18 cellular contexts compared by ENCODE assay signal in the genomic region with DNA sequence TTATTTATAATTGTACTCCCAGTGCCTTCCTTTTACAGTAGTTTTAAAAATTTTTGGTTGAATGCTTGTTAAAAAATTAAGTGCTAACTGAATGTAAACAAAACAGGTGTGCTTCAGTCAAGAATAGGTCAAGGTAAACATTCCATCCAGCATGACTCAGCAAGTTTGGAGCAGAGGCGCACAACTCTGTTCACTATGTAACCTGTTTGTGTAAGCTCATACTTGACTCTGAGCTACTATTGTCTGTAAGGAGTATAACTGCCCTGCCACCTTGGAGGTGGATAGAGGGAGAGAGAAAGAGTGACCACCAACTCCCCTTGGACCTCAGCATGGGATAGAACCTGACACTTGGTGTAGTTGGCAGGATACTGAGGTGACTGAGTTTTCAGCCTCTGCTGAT.
DNase-seq lines count a peak whose midpoint lies in the region; ATAC-seq, FAIRE-seq and TF ChIP-seq lines count a peak whose summit lies in the region.
"Had no signal": no experiment of that assay in that cellular context is flagged by ENCODE, and none has a peak within 500 bp of the region (broad histone marks: within the 10 kb centered on the region; RNA-seq: fewer than 3 reads in every experiment).

No MANE protein-coding gene starts in this region.

- TF ChIP-seq RAD21 in A549 (conservative IDR thresholded peaks at IDR 0.05 in 1 of 2, IDR thresholded peaks at IDR 0.05 in 1 of 2) = no peak
- no peak for TF ChIP-seq RAD21 in IMR-90 (IDR thresholded peaks at IDR 0.05; ENCODE audit: low read length)

- WGBS in A549 (ENCODE audit: missing lambda C conversion rate) = 23% methylated on average over 1 of the region's 1 CpG
- WGBS in IMR-90 (ENCODE audit: extremely low coverage in 2 of 2, insufficient read length in 1 of 2), 2 experiments = no CpG with 5 or more reads among the region's 1 CpG
- 83% methylated on average over 1 of the region's 1 CpG for WGBS in right lobe of liver (ENCODE audit: insufficient coverage, low coverage, low lambda C conversion rate, missing lambda C conversion rate)
- whole genome bisulfite sequencing in lower leg skin, 2 donors = 88 to 94% methylated on average over 1 of the region's 1 CpG

- H3K4ac ChIP-seq in IMR-90 (ENCODE audit: low read depth, low read length) = no peak overlapping the region

- no peak overlapping the region for H2BK120ac ChIP-seq in IMR-90 (ENCODE audit: low read depth, low read length)

- no peak overlapping the region for H3K18ac ChIP-seq in IMR-90 (ENCODE audit: low read depth, low read length)

- no peak overlapping the region for H3K23ac ChIP-seq in IMR-90 (ENCODE audit: low read depth, low read length)

- H3K27ac ChIP-seq in A549 = no peak overlapping the region
- H3K27ac ChIP-seq in IMR-90 (ENCODE audit: insufficient read depth, low read length) = no peak overlapping the region
- H3K27ac ChIP-seq in right lobe of liver = no peak overlapping the region
- H3K27ac ChIP-seq: C4-2B, Peyer's patch had no signal

- ATAC-seq in A549 (no peak), IMR-90 (ENCODE audit: low read depth) (no peak), right lobe of liver (peak in 3 of 4 donors; percentile 14 to 70 (median 62))
- ATAC-seq in activated naive CD4-positive, alpha-beta T cell treated with anti-CD3 and anti-CD28 coated beads, Interleukin-2, amount 50 U/mL, for 72 hours = no peak

- H2AFZ ChIP-seq in IMR-90 (replicated peaks; ENCODE audit: low read length, poor library complexity) = no peak overlapping the region

- H2AK9ac ChIP-seq in IMR-90 (replicated peaks; ENCODE audit: low read depth, low read length, poor library complexity) = no peak overlapping the region

- in situ Hi-C loops in IMR-90 (cut with MboI; ENCODE audit: low sequenced_read_pairs) = no loop called here
- in situ Hi-C loops in T47D (cut with HindIII; ENCODE audit: low pct_unique_long_range_greater_than_20kb, low sequenced_read_pairs) = no loop called here

- H3K9me1 ChIP-seq in IMR-90 (ENCODE audit: insufficient read depth, low read length) = no peaks in the 10 kb centered on the region

- TF ChIP-seq CTCF in A549 (IDR thresholded peaks at IDR 0.05) (no peak), IMR-90 (conservative IDR thresholded peaks at IDR 0.05; ENCODE audit: low read depth, low read length) (no peak), right lobe of liver (IDR thresholded peaks at IDR 0.05) (no peak), lower leg skin (IDR thresholded peaks at IDR 0.05) (no peak)

- H3K4me1 ChIP-seq in A549 (no peaks in the 10 kb centered on the region), IMR-90 (ENCODE audit: control insufficient read depth, insufficient read depth, low read length) (no peaks in the 10 kb centered on the region), right lobe of liver (no peaks in the 10 kb centered on the region)
- H3K4me1 ChIP-seq: Peyer's patch had no signal

- no peak for TF ChIP-seq POLR2A in A549 (IDR thresholded peaks at IDR 0.05; ENCODE audit: low read length)
- TF ChIP-seq POLR2A in IMR-90 (IDR thresholded peaks at IDR 0.05; ENCODE audit: low read depth, low read length) = no peak
- TF ChIP-seq POLR2A in right lobe of liver (IDR thresholded peaks at IDR 0.05) = no peak
- no peak for TF ChIP-seq POLR2A in lower leg skin (IDR thresholded peaks at IDR 0.05)

- no peak overlapping the region for H3K56ac ChIP-seq in IMR-90 (ENCODE audit: extremely low read depth, insufficient read depth, low read length)

- H4K91ac ChIP-seq in IMR-90 (ENCODE audit: insufficient read depth, low read depth, low read length) = no peak overlapping the region

- BruUV-seq in IMR-90 (replicated peaks; lab: Mats Ljungman, UMichigan) = no TSS peak

- intact Hi-C loops in IMR-90 (cut with micrococcal nuclease) (no loop called here), right lobe of liver (cut with DNase I) (no loop called here), lower leg skin (cut with DNase I; ENCODE audit: low total_unique reads) (no loop called here)

- no peak overlapping the region for H3K4me3 Mint-ChIP-seq in activated CD4-positive, alpha-beta T cell treated with anti-CD3 and anti-CD28 coated beads, Interleukin-2, amount 10 ng/mL, durations not matched to agents 7 days and 5 days
- H3K4me3 Mint-ChIP-seq: IgD-negative memory B cell had no signal

- dilution Hi-C loops in IMR-90 (cut with HindIII; ENCODE audit: low sequenced_read_pairs, unreplicated experiment) = no loop called here

- H3K36me3 ChIP-seq in IMR-90 (ENCODE audit: control insufficient read depth, insufficient read depth, low read length) (no peaks in the 10 kb centered on the region), right lobe of liver (no peaks in the 10 kb centered on the region)
- H3K36me3 ChIP-seq: Peyer's patch had no signal

- H3K4me3 ChIP-seq in A549 (no peak overlapping the region), IMR-90 (ENCODE audit: insufficient read depth, low read depth, low read length) (no peak overlapping the region), right lobe of liver (no peak overlapping the region), lower leg skin (ENCODE audit: low read depth, poor library complexity, severe bottlenecking) (no peak overlapping the region)
- H3K4me3 ChIP-seq: Peyer's patch had no signal

- H4K20me1 ChIP-seq in IMR-90 (ENCODE audit: insufficient read depth, low read length) = no peaks in the 10 kb centered on the region

- no peak for FAIRE-seq in A549 (lab: Jason Lieb, UNC)
- FAIRE-seq: A204.1 had no signal

- H3K9me3 ChIP-seq in A549 (no peaks in the 10 kb centered on the region), IMR-90 (ENCODE audit: control insufficient read depth, insufficient read depth, low read length) (peaks cover 14% of the 10 kb centered on the region), right lobe of liver (no peaks in the 10 kb centered on the region)
- H3K9me3 ChIP-seq: Peyer's patch had no signal

- no peak overlapping the region for H4K8ac ChIP-seq in IMR-90 (ENCODE audit: low read depth in 2 of 2, low read length in 2 of 2)

- no peaks in the 10 kb centered on the region for H3K36me3 Mint-ChIP-seq in activated CD4-positive, alpha-beta T cell treated with anti-CD3 and anti-CD28 coated beads, Interleukin-2, amount 10 ng/mL, durations not matched to agents 7 days and 5 days (ENCODE audit: low read depth)
- peaks cover 0 to 11% of the 10 kb centered on the region in 2 donors for H3K36me3 Mint-ChIP-seq in activated naive CD4-positive, alpha-beta T cell treated with anti-CD3 and anti-CD28 coated beads, Interleukin-2, amount 50 U/mL, for 72 hours
- H3K36me3 Mint-ChIP-seq: IgD-negative memory B cell had no signal

- H2BK5ac ChIP-seq in IMR-90 (ENCODE audit: low read depth, low read length, poor library complexity, severe bottlenecking) = no peak overlapping the region

- no peaks in the 10 kb centered on the region for H3K79me1 ChIP-seq in IMR-90 (ENCODE audit: low read depth in 1 of 2, low read length in 2 of 2)

- TF ChIP-seq EP300 in A549 (IDR thresholded peaks at IDR 0.05) = no peak

- no peak overlapping the region for H2BK15ac ChIP-seq in IMR-90 (ENCODE audit: low read depth, low read length)

- no peak overlapping the region for H3K9ac ChIP-seq in IMR-90 (ENCODE audit: low read depth, low read length)

- no peak overlapping the region for H3K4me2 ChIP-seq in A549
- no peak overlapping the region for H3K4me2 ChIP-seq in IMR-90 (ENCODE audit: low read depth, low read length)

- CTCF ChIA-PET in A549 (lab: Yijun Ruan, JAX) (no interaction called here), IMR-90 (lab: Yijun Ruan, JAX) (no interaction called here)
- CTCF ChIA-PET in activated CD4-positive, alpha-beta T cell treated with anti-CD3 and anti-CD28 coated beads, Interleukin-2, amount 10 ng/mL, durations not matched to agents 7 days and 5 days (lab: Charles Lee) = no interaction called here

- no peak overlapping the region for H3K27ac Mint-ChIP-seq in activated CD4-positive, alpha-beta T cell treated with anti-CD3 and anti-CD28 coated beads, Interleukin-2, amount 10 ng/mL, durations not matched to agents 7 days and 5 days
- no peak overlapping the region for H3K27ac Mint-ChIP-seq in activated naive CD4-positive, alpha-beta T cell treated with anti-CD3 and anti-CD28 coated beads, Interleukin-2, amount 50 U/mL, for 72 hours
- H3K27ac Mint-ChIP-seq: IgD-negative memory B cell had no signal

- H3K27me3 Mint-ChIP-seq in activated CD4-positive, alpha-beta T cell treated with anti-CD3 and anti-CD28 coated beads, Interleukin-2, amount 10 ng/mL, durations not matched to agents 7 days and 5 days = no peaks in the 10 kb centered on the region
- H3K27me3 Mint-ChIP-seq: IgD-negative memory B cell had no signal

- H4K5ac ChIP-seq in IMR-90 (ENCODE audit: low read depth, low read length) = no peak overlapping the region

- H2AK5ac ChIP-seq in IMR-90 (ENCODE audit: low read depth, low read length) = no peak overlapping the region

- H3K9me3 Mint-ChIP-seq in activated CD4-positive, alpha-beta T cell treated with anti-CD3 and anti-CD28 coated beads, Interleukin-2, amount 10 ng/mL, durations not matched to agents 7 days and 5 days = peaks cover 17% of the 10 kb centered on the region
- peaks cover 12 to 14% of the 10 kb centered on the region in 2 donors for H3K9me3 Mint-ChIP-seq in activated naive CD4-positive, alpha-beta T cell treated with anti-CD3 and anti-CD28 coated beads, Interleukin-2, amount 50 U/mL, for 72 hours

- H3K27me3 ChIP-seq in IMR-90 (ENCODE audit: control insufficient read depth, insufficient read depth, low read length) (no peaks in the 10 kb centered on the region), right lobe of liver (no peaks in the 10 kb centered on the region)
- H3K27me3 ChIP-seq: Peyer's patch had no signal

- DNase-seq in A549 (ENCODE audit: low read depth in 1 of 2, low spot score in 1 of 2) (no peak), IMR-90 (no peak), T47D (ENCODE audit: low read depth in 1 of 2, low spot score in 1 of 2) (peak; percentile 16 to 76), right lobe of liver (no peak), lower leg skin (ENCODE audit: low spot score in 2 of 2) (no peak)
- DNase-seq in stimulated activated CD4-positive, alpha-beta T cell treated with anti-CD3 and anti-CD28 coated beads, Interleukin-4, amount 100 ng/mL, for 24 hours = no peak
- DNase-seq in activated CD4-positive, alpha-beta T cell treated with anti-CD3 and anti-CD28 coated beads, Interleukin-2, amount 10 ng/mL, durations not matched to agents 7 days and 5 days = no peak
- DNase-seq in activated naive CD4-positive, alpha-beta T cell treated with anti-CD3 and anti-CD28 coated beads, Interleukin-2, amount 50 U/mL, for 72 hours (ENCODE audit: low spot score in 2 of 2) = no peak
- DNase-seq: COR-L47, DND-41, H7, NCI-H2107, NCI-H345, NCI-H82, Peyer's patch had no signal

- POLR2A ChIA-PET in A549 (lab: Yijun Ruan, JAX) = no interaction called here
- POLR2A ChIA-PET in IMR-90 (lab: Charles Lee; ENCODE audit: unreplicated experiment) = no interaction called here
- POLR2A ChIA-PET in activated CD4-positive, alpha-beta T cell treated with anti-CD3 and anti-CD28 coated beads, Interleukin-2, amount 10 ng/mL, durations not matched to agents 7 days and 5 days (lab: Charles Lee) = no interaction called here

- H2BK20ac ChIP-seq in IMR-90 (ENCODE audit: low read depth, low read length) = no peak overlapping the region

- no peak overlapping the region for H3K14ac ChIP-seq in IMR-90 (replicated peaks; ENCODE audit: low read depth, low read length)

- no peaks in the 10 kb centered on the region for H3K4me1 Mint-ChIP-seq in activated CD4-positive, alpha-beta T cell treated with anti-CD3 and anti-CD28 coated beads, Interleukin-2, amount 10 ng/mL, durations not matched to agents 7 days and 5 days
- H3K4me1 Mint-ChIP-seq: IgD-negative memory B cell had no signal

Comparison
In these comparisons a context has a peak if more than half of its experiments do, and no peak if none do; other contexts are left out.
1. ATAC-seq: peak in right lobe of liver (3 of 4); none in A549 (0 of 2), IMR-90 (single experiment) and activated naive CD4-positive, alpha-beta T cell treated with anti-CD3 and anti-CD28 coated beads, Interleukin-2, amount 50 U/mL, for 72 hours (0 of 2).
2. DNase-seq: peak in T47D (2 of 2); none in A549 (0 of 2), IMR-90 (single experiment), right lobe of liver (0 of 3), lower leg skin (0 of 2), stimulated activated CD4-positive, alpha-beta T cell treated with anti-CD3 and anti-CD28 coated beads, Interleukin-4, amount 100 ng/mL, for 24 hours (single experiment), activated CD4-positive, alpha-beta T cell treated with anti-CD3 and anti-CD28 coated beads, Interleukin-2, amount 10 ng/mL, durations not matched to agents 7 days and 5 days (single experiment) and activated naive CD4-positive, alpha-beta T cell treated with anti-CD3 and anti-CD28 coated beads, Interleukin-2, amount 50 U/mL, for 72 hours (0 of 2).